ENCODE assay signal across 1 cellular context in genomic region chr1:52365746-52366516, GRCh38.
TF ChIP-seq lines count a peak whose summit lies in the region.

Gene CC2D1B (minus strand): TSS chr1:52366205. CDS start chr1:52364620, 1,585 bp downstream.

TF ChIP-seq in GM12878, 131 proteins besides CTCF, POLR2A, EP300 and RAD21 (continued from another document and continues in another):
- TF ChIP-seq PBX3 (IDR thresholded peaks at IDR 0.05; ENCODE audit: insufficient replicate concordance, low read depth, low read length) (no peak), ZNF622 (IDR thresholded peaks at IDR 0.05) (no peak), REST (IDR thresholded peaks at IDR 0.05; ENCODE audit: low read depth, low read length) (0 out of 2 replicates have a peak, but pooled peaks have one; percentile 20), TCF12 (IDR thresholded peaks at IDR 0.05; ENCODE audit: low read depth, low read length) (peak; percentile 59; the same call in 1 of the 2 replicates), HDAC2 (IDR thresholded peaks at IDR 0.05) (no peak), NKRF (conservative IDR thresholded peaks at IDR 0.05) (peak; percentile 96), HSF1 (IDR thresholded peaks at IDR 0.05; ENCODE audit: low read depth, low read length) (no peak), SKIL (IDR thresholded peaks at IDR 0.05; ENCODE audit: low read depth, poor library complexity, severe bottlenecking) (no peak), IRF4 (IDR thresholded peaks at IDR 0.05; ENCODE audit: low read depth, low read length) (no peak), IKZF2 (IDR thresholded peaks at IDR 0.05) (0 out of 4 replicates have a peak, but pooled peaks of 1 of the 2 experiments have one; percentile 29), TBL1XR1 (IDR thresholded peaks at IDR 0.05; ENCODE audit: low read depth, low read length) (no peak; the same call in 1 of the 2 replicates), SPI1 (IDR thresholded peaks at IDR 0.05; ENCODE audit: borderline replicate concordance, insufficient read depth, low read depth, low read length) (no peak), JUNB (IDR thresholded peaks at IDR 0.05) (no peak), RAD51 (IDR thresholded peaks at IDR 0.05) (peak; percentile 93), CUX1 (IDR thresholded peaks at IDR 0.05; ENCODE audit: insufficient replicate concordance, low read depth, low read length) (no peak), PKNOX1 (IDR thresholded peaks at IDR 0.05) (no peak), RB1 (IDR thresholded peaks at IDR 0.05; ENCODE audit: borderline replicate concordance) (peak; percentile 74; the same call in 1 of the 2 replicates), SUPT20H (IDR thresholded peaks at IDR 0.05; ENCODE audit: borderline replicate concordance, control insufficient read depth, low read depth, low read length) (no peak), ZSCAN29 (IDR thresholded peaks at IDR 0.05) (no peak), CBX3 (IDR thresholded peaks at IDR 0.05; ENCODE audit: borderline replicate concordance, low read depth) (no peak), MLLT1 (IDR thresholded peaks at IDR 0.05) (no peak), MYB (IDR thresholded peaks at IDR 0.05; ENCODE audit: borderline replicate concordance, low read depth, low read length) (no peak), CBFB (IDR thresholded peaks at IDR 0.05; ENCODE audit: low read depth) (0 out of 2 replicates have a peak, but pooled peaks have one; percentile 54), E2F4 (IDR thresholded peaks at IDR 0.05; ENCODE audit: low read depth, low read length) (no peak), KAT2A (conservative IDR thresholded peaks at IDR 0.05; ENCODE audit: control insufficient read depth, low read depth, low read length) (no peak), RFX5 (IDR thresholded peaks at IDR 0.05; ENCODE audit: low read depth, low read length) (no peak), TAF1 (IDR thresholded peaks at IDR 0.05; ENCODE audit: borderline replicate concordance, low read depth, low read length) (peak; percentile 74), IKZF1 (conservative IDR thresholded peaks at IDR 0.05) (peak; percentile 90), MEF2B (IDR thresholded peaks at IDR 0.05; ENCODE audit: partially characterized antibody, poor library complexity, severe bottlenecking) (peak; percentile 34), NRF1 (conservative IDR thresholded peaks at IDR 0.05; ENCODE audit: low read depth, low read length) (peak; percentile 95), RELB (IDR thresholded peaks at IDR 0.05; ENCODE audit: low read depth) (no peak), PAX8 (IDR thresholded peaks at IDR 0.05) (no peak), BMI1 (IDR thresholded peaks at IDR 0.05; ENCODE audit: borderline replicate concordance) (no peak), MTA2 (IDR thresholded peaks at IDR 0.05; ENCODE audit: low read depth) (no peak)
